In the genomic region with DNA sequence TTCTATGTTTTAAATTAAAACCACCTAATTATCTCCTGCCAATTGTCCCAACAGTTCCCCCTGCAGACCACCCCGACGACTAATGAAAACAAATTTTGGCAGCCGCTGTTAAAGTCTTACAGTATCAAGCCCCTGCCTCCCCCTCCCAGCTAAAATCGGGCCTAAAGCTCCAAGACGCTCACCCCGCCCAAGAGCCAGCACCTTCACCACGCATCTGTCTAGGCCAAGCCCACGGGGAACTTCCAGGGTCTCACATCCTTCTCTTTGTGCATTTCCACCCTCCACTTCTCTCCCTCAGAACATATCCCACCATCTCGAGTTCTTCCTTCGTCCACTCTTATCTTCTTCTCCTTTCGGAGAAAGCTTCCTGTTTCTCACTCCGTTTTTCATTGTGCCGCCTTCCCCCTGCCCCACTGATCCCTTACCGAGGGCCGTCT, we compare ENCODE assay signal across 8 cellular contexts. TPM values are rescaled to one million over a fixed set of nuclear protein-coding genes. Genes with fewer than 3 reads are reported as not detected.
DNase-seq lines count a peak whose midpoint lies in the region; ATAC-seq and TF ChIP-seq lines count a peak whose summit lies in the region.

No MANE protein-coding gene starts in this region.

- H3K4me3 ChIP-seq in AG04450 (ENCODE audit: low read depth, low read length) (peak overlapping the region; percentile 76), fibroblast of pulmonary artery (replicated peaks; ENCODE audit: low read depth, low read length) (peak overlapping the region; percentile 96), prostate gland (peak overlapping the region; percentile 79 to 87)

- peak; percentile 0 for ATAC-seq in GM19351 (IDR thresholded peaks at IDR 0.05; ENCODE audit: unreplicated experiment)
- no peak for ATAC-seq in GM21737 (IDR thresholded peaks at IDR 0.05; ENCODE audit: unreplicated experiment)
- no peak for ATAC-seq in HG02623 (IDR thresholded peaks at IDR 0.05; ENCODE audit: unreplicated experiment)

- TF ChIP-seq CTCF in AG04450 (IDR thresholded peaks at IDR 0.05; ENCODE audit: low read depth, low read length) = no peak
- TF ChIP-seq CTCF in fibroblast of pulmonary artery (IDR thresholded peaks at IDR 0.05; ENCODE audit: low read length, missing control alignments) = no peak
- TF ChIP-seq CTCF in prostate gland (IDR thresholded peaks at IDR 0.05) = no peak

- no peaks in the 10 kb centered on the region for H3K4me1 ChIP-seq in prostate gland (replicated peaks)

- no peak for TF ChIP-seq POLR2A in prostate gland (IDR thresholded peaks at IDR 0.05)

- intact Hi-C loops in prostate gland (cut with DNase I) = loop anchor here (5.0 to 10.0 kb wide), 3 partner anchors 70 to 542 kb away; a partner anchor contains a TSS

- no peaks in the 10 kb centered on the region for H3K27me3 ChIP-seq in AG04450 (ENCODE audit: control insufficient read depth, insufficient read depth, low read length)
- no peaks in the 10 kb centered on the region for H3K27me3 ChIP-seq in prostate gland (replicated peaks; ENCODE audit: insufficient read depth)

- H3K27ac ChIP-seq in AG04450 (ENCODE audit: low read depth, low read length) (peak overlapping the region; percentile 80), prostate gland (peak overlapping the region; percentile 97 to 98)

- H3K9me3 ChIP-seq in AG04450 (ENCODE audit: control insufficient read depth, insufficient read depth, low read length) (no peaks in the 10 kb centered on the region; the same call in 1 of the 2 replicates), prostate gland (no peaks in the 10 kb centered on the region)

- under 1% methylated on average over 15 of the region's 15 CpGs for WGBS in prostate gland

- CTCF ChIA-PET in AG04450 (lab: Charles Lee) = interaction anchor here (0.7 to 1.5 kb wide), 5 partner anchors 11 to 691 kb away, joined by 3 to 7 read pairs (median 4); no protein-coding TSS in a partner anchor

- no peaks in the 10 kb centered on the region for H3K36me3 ChIP-seq in prostate gland

- DNase-seq in AG04450 (ENCODE audit: low read depth, low spot score) = no peak
- DNase-seq in NCI-H146 (lab: John Stamatoyannopoulos, UW) = peak; percentile 28
- peak; percentile 4 to 23 for DNase-seq in activated CD4-positive, alpha-beta T cell treated with anti-CD3 and anti-CD28 coated beads, Interleukin-2, amount 50 U/mL, for 24 hours (ENCODE audit: low read depth in 1 of 2, low spot score in 1 of 2)
- DNase-seq in fibroblast of pulmonary artery (ENCODE audit: low read depth) = no peak
- no peak for DNase-seq in prostate gland (ENCODE audit: low spot score)

- POLR2A ChIA-PET in AG04450 (lab: Yijun Ruan, JAX) = interaction anchor here (0.5 to 1.2 kb wide), 9 partner anchors 9 to 736 kb away, joined by 3 to 16 read pairs (median 4); a partner anchor contains a TSS

RNA-seq across cellular contexts. Expression of a gene that starts 0.4 kb away (rescaled TPM):
- polyA plus RNA-seq in AG04450 (2011; rRNA removed) = 87.1 and 113 TPM in 2 replicates
- 277 and 400 TPM in 2 replicates for polyA minus RNA-seq in AG04450 (2011; rRNA and poly(A)+ RNA removed)
- total RNA-seq in prostate gland = 10 to 100 TPM; 82.6 to 97.9 TPM

RNA-seq across cellular contexts. Expression of a gene that starts 1.6 kb away (rescaled TPM):
- polyA plus RNA-seq in AG04450 (2011; rRNA removed) = 18.8 and 28.1 TPM in 2 replicates
- 3.7 and 8.5 TPM in 2 replicates for polyA minus RNA-seq in AG04450 (2011; rRNA and poly(A)+ RNA removed)
- 10 to 100 TPM; 18.9 to 32.2 TPM for total RNA-seq in prostate gland

Comparison
In these comparisons a context has a peak if more than half of its experiments do, and no peak if none do; other contexts are left out.
1. DNase-seq: peak in NCI-H146 (single experiment) and activated CD4-positive, alpha-beta T cell treated with anti-CD3 and anti-CD28 coated beads, Interleukin-2, amount 50 U/mL, for 24 hours (2 of 2); none in AG04450 (single experiment), fibroblast of pulmonary artery (single experiment) and prostate gland (single experiment).
2. Peak in every context shown above with its lines, with median percentiles within 50 percentile points of each other: H3K4me3 ChIP-seq.